ENCODE assay signal across 23 cellular contexts in genomic region chr14:24262821-24263733, GRCh38. TPM values are rescaled to one million over a fixed set of nuclear protein-coding genes. Genes with fewer than 3 reads are reported as not detected.
A peak's percentile ranks its signal among the peaks of the same experiment; 100 is the strongest.
DNase-seq lines count a peak whose midpoint lies in the region; ATAC-seq, FAIRE-seq and TF ChIP-seq lines count a peak whose summit lies in the region.
"Had no signal": no experiment of that assay in that cellular context is flagged by ENCODE, and none has a peak within 500 bp of the region (broad histone marks: within the 10 kb centered on the region; RNA-seq: fewer than 3 reads in every experiment).

TGM1 (minus strand) TSS chr14:24263177; CDS start chr14:24262352, 825 bp downstream.

- no peak within 1 kb of the TSS for H3K4me2 ChIP-seq in GM12878 (ENCODE audit: control insufficient read depth, insufficient read depth)
- H3K4me2 ChIP-seq in keratinocyte (ENCODE audit: control insufficient read depth, extremely low read depth, insufficient read depth, low read depth, low read length): peak within 1 kb of the TSS; percentile 46
- no peak within 1 kb of the TSS for H3K4me2 ChIP-seq in smooth muscle cell
- H3K4me2 ChIP-seq: BLaER1 treated with 17β-estradiol and CSF1 and Interleukin-3, amounts not matched to agents 10 nM and 100 nM had no signal

- TF ChIP-seq RAD21 in GM12878 (IDR thresholded peaks at IDR 0.05; ENCODE audit: insufficient read depth, low read depth, low read length): no peak

- H3K27me3 ChIP-seq in GM12878 (replicated peaks in 1 of 2; ENCODE audit: control insufficient read depth in 2 of 2, insufficient read depth in 2 of 2, low read length in 1 of 2) (no peaks in the 10 kb centered on the region), keratinocyte (ENCODE audit: control insufficient read depth, extremely low read depth, insufficient read depth, low read length) (no peaks in the 10 kb centered on the region), smooth muscle cell (ENCODE audit: low read depth) (no peaks in the 10 kb centered on the region)
- H3K27me3 ChIP-seq: BLaER1 treated with 17β-estradiol and CSF1 and Interleukin-3, amounts not matched to agents 10 nM and 100 nM; heart right ventricle; pancreas; thyroid gland had no signal

- CTCF ChIA-PET in GM12878 (lab: Yijun Ruan, JAX): interaction anchor here (0.8 to 2.1 kb wide), 2 partner anchors 16 to 20 kb away, joined by 4 to 10 read pairs; partner anchors contain the start of gene TINF2

- no peak for FAIRE-seq in GM12878 (lab: Jason Lieb, UNC)
- no peak for FAIRE-seq in keratinocyte (lab: Jason Lieb, UNC)
- FAIRE-seq: pancreas, small intestine had no signal

- in situ Hi-C loops in GM12878 (cut with MboI): no loop called here

- TF ChIP-seq CTCF in GM12878 (IDR thresholded peaks at IDR 0.05 in 2 of 3, conservative IDR thresholded peaks at IDR 0.05 in 1 of 3; ENCODE audit: control insufficient read depth in 2 of 3, extremely low read depth in 1 of 3, insufficient read depth in 1 of 3, low read depth in 3 of 3, low read length in 3 of 3) (no peak), keratinocyte (optimal IDR thresholded peaks at IDR 0.05 in 1 of 3, IDR thresholded peaks at IDR 0.05 in 1 of 3, conservative IDR thresholded peaks at IDR 0.05 in 1 of 3; ENCODE audit: extremely low read depth in 1 of 3, insufficient read depth in 2 of 3, low read length in 3 of 3) (no peak), smooth muscle cell (IDR thresholded peaks at IDR 0.05; ENCODE audit: borderline replicate concordance, insufficient read depth, poor library complexity, severe bottlenecking) (no peak)

- H3K27ac ChIP-seq in GM12878 (ENCODE audit: control insufficient read depth, insufficient read depth): no peak within 1 kb of the TSS
- peak within 1 kb of the TSS; percentile 15 for H3K27ac ChIP-seq in keratinocyte (ENCODE audit: control insufficient read depth, insufficient read depth, low read length)
- H3K27ac ChIP-seq in smooth muscle cell (ENCODE audit: low read depth): peak within 1 kb of the TSS; percentile 63
- H3K27ac ChIP-seq: BLaER1 treated with 17β-estradiol and CSF1 and Interleukin-3, amounts not matched to agents 10 nM and 100 nM; GM23248; heart right ventricle; pancreas; thyroid gland had no signal

- intact Hi-C loops in GM12878 (cut with micrococcal nuclease; ENCODE audit: unreplicated experiment): no loop called here

- no peak for TF ChIP-seq POLR2A in GM12878 (IDR thresholded peaks at IDR 0.05; ENCODE audit: low read depth, low read length)

- peak; percentile 36 for ATAC-seq in GM12878
- ATAC-seq in HG02870 (IDR thresholded peaks at IDR 0.05; ENCODE audit: unreplicated experiment): no peak
- ATAC-seq: activated T-cell treated with anti-CD3 and anti-CD28 coated beads, Interleukin-2, amount 50 U/mL, for 72 hours; left colon; pancreas had no signal

- WGBS in GM12878 (ENCODE audit: insufficient coverage, insufficient replicate concordance, low lambda C conversion rate, missing lambda C conversion rate): 70% methylated on average over 14 of the region's 14 CpGs
- WGBS in smooth muscle cell (ENCODE audit: low lambda C conversion rate): 71% methylated on average over 14 of the region's 14 CpGs

- POLR2A ChIA-PET in GM12878 (lab: Charles Lee): interaction anchor here (0.5 to 0.9 kb wide), 3 partner anchors 17 to 34 kb away, joined by 3 read pairs; partner anchors contain the start of gene TINF2

- H3K9me3 ChIP-seq in GM12878 (replicated peaks; ENCODE audit: control insufficient read depth, insufficient read depth, low read length): no peaks in the 10 kb centered on the region
- no peaks in the 10 kb centered on the region for H3K9me3 ChIP-seq in keratinocyte (ENCODE audit: control insufficient read depth, low read depth, low read length)
- H3K9me3 ChIP-seq in smooth muscle cell (replicated peaks; ENCODE audit: low read depth): no peaks in the 10 kb centered on the region
- H3K9me3 ChIP-seq: BLaER1 treated with 17β-estradiol and CSF1 and Interleukin-3, amounts not matched to agents 10 nM and 100 nM; heart right ventricle; pancreas; thyroid gland had no signal

- SMC1A ChIA-PET in GM12878 (lab: Charles Lee; ENCODE audit: uncharacterized antibody, unreplicated experiment): no interaction called here

- no peak within 1 kb of the TSS for H3K4me3 ChIP-seq in GM12878
- peak within 1 kb of the TSS in 2 of 3 experiments; percentile 3 to 9 for H3K4me3 ChIP-seq in keratinocyte (ENCODE audit: control insufficient read depth in 2 of 3, extremely low read depth in 1 of 3, insufficient read depth in 2 of 3, low read depth in 1 of 3, low read length in 3 of 3)
- no peak within 1 kb of the TSS for H3K4me3 ChIP-seq in smooth muscle cell
- H3K4me3 ChIP-seq: BLaER1 treated with 17β-estradiol and CSF1 and Interleukin-3, amounts not matched to agents 10 nM and 100 nM; GM23248; heart right ventricle; pancreas; thyroid gland had no signal

- H3K9ac ChIP-seq in GM12878 (ENCODE audit: control insufficient read depth, insufficient read depth, low read length): no peak within 1 kb of the TSS
- peak within 1 kb of the TSS; percentile 6 for H3K9ac ChIP-seq in keratinocyte (ENCODE audit: control insufficient read depth, extremely low read depth, insufficient read depth, low read length)
- no peak within 1 kb of the TSS for H3K9ac ChIP-seq in smooth muscle cell (ENCODE audit: low read depth)
- H3K9ac ChIP-seq: GM23248 had no signal

- no TSS peak for BruUV-seq in GM12878 (replicated peaks; lab: Mats Ljungman, UMichigan)

- dilution Hi-C loops in keratinocyte (cut with MboI; ENCODE audit: extremely low pct_ligation_motif_present, low sequenced_read_pairs): no loop called here

- RAD21 ChIA-PET in GM12878 (lab: Charles Lee; ENCODE audit: unreplicated experiment): no interaction called here

- H3K4me1 ChIP-seq in GM12878 (ENCODE audit: control insufficient read depth, insufficient read depth, low read length) (no peaks in the 10 kb centered on the region), keratinocyte (ENCODE audit: control insufficient read depth, extremely low read depth, insufficient read depth, low read length) (peaks cover 33% of the 10 kb centered on the region), smooth muscle cell (ENCODE audit: low read depth) (no peaks in the 10 kb centered on the region)
- H3K4me1 ChIP-seq: heart right ventricle, pancreas had no signal

- no peaks in the 10 kb centered on the region for H3F3A ChIP-seq in smooth muscle cell (ENCODE audit: low read depth)

- no peaks in the 10 kb centered on the region for H3K9me1 ChIP-seq in keratinocyte (ENCODE audit: control insufficient read depth, extremely low read depth, insufficient read depth, low read length)

- no peaks in the 10 kb centered on the region for H3K79me2 ChIP-seq in GM12878 (ENCODE audit: control insufficient read depth, insufficient read depth, low read length)
- no peaks in the 10 kb centered on the region for H3K79me2 ChIP-seq in keratinocyte (ENCODE audit: control insufficient read depth, insufficient read depth, low read length)
- H3K79me2 ChIP-seq in smooth muscle cell (ENCODE audit: low read depth): no peaks in the 10 kb centered on the region

- H2AFZ ChIP-seq in GM12878 (ENCODE audit: control insufficient read depth, low read depth, low read length) (no peak within 1 kb of the TSS), keratinocyte (ENCODE audit: control insufficient read depth, low read length) (no peak within 1 kb of the TSS), smooth muscle cell (ENCODE audit: low read depth) (no peak within 1 kb of the TSS)
- H2AFZ ChIP-seq: GM23248 had no signal

- H3K36me3 ChIP-seq in GM12878 (ENCODE audit: control insufficient read depth in 2 of 2, insufficient read depth in 2 of 2, low read length in 1 of 2): peaks cover 3 to 11% of the 10 kb centered on the region in 2 experiments; a peak in 3 of 4 replicates
- peaks cover 13 to 16% of the 10 kb centered on the region in 2 experiments for H3K36me3 ChIP-seq in keratinocyte (ENCODE audit: control insufficient read depth in 2 of 2, extremely low read depth in 1 of 2, insufficient read depth in 2 of 2, low read length in 2 of 2)
- H3K36me3 ChIP-seq in smooth muscle cell (ENCODE audit: low read depth): no peaks in the 10 kb centered on the region

- H4K20me1 ChIP-seq in GM12878 (ENCODE audit: control insufficient read depth, insufficient read depth): no peaks in the 10 kb centered on the region
- no peaks in the 10 kb centered on the region for H4K20me1 ChIP-seq in keratinocyte (ENCODE audit: control insufficient read depth, extremely low read depth, insufficient read depth, low read length)
- H4K20me1 ChIP-seq in smooth muscle cell (ENCODE audit: low read depth): no peaks in the 10 kb centered on the region

- peak; percentile 5 for DNase-seq in NCI-H82 (lab: John Stamatoyannopoulos, UW)
- no peak for DNase-seq in NCI-H82 treated with DMSO at 0.1 percent for 48 hours (lab: John Stamatoyannopoulos, UW; ENCODE audit: unreplicated experiment)
- no peak for DNase-seq in GM12878 (ENCODE audit: low read depth, low spot score)
- no peak for DNase-seq in keratinocyte (ENCODE audit: low read depth, low spot score)
- DNase-seq in smooth muscle cell (lab: John Stamatoyannopoulos, UW; ENCODE audit: unreplicated experiment): no peak
- no peak for DNase-seq in Ammon's horn (ENCODE audit: low spot score)
- no peak for DNase-seq in NCI-H1417 treated with DMSO at 0.1 percent for 48 hours (lab: John Stamatoyannopoulos, UW)
- DNase-seq: 8988T; activated CD4-positive, alpha-beta memory T cell treated with anti-CD3 and anti-CD28 coated beads, Interleukin-2, amount 10 ng/mL, durations not matched to agents 7 days and 5 days; activated T-cell treated with anti-CD3 and anti-CD28 coated beads, Interleukin-2, amount 50 U/mL, for 72 hours; central memory CD4-positive, alpha-beta T cell; effector CD4-positive, alpha-beta T cell; GM23248; heart right ventricle; left colon; NCI-H1694 treated with DMSO at 0.1 percent for 48 hours; NCI-H446; RPMI8226; small intestine; thyroid gland had no signal

- TF ChIP-seq EP300 in GM12878 (IDR thresholded peaks at IDR 0.05; ENCODE audit: borderline replicate concordance in 1 of 2, control insufficient read depth in 1 of 2, low read depth in 2 of 2, low read length in 2 of 2): no peak

RNA-seq across cellular contexts. Expression of gene TGM1, which starts in this region (rescaled TPM):
- total RNA-seq in GM12878 (2013; cell fraction: nucleolus; rRNA removed): 9.3 and 14.5 TPM in 2 replicates
- total RNA-seq in GM12878 (2014; rRNA removed) (3.5 and 4.8 TPM in 2 replicates), GM12878 (2014; rRNA removed; fragmentation: Illumina TruSeq; extraction: Trizol) (1.6 and 1.7 TPM in 2 replicates), GM12878 (2021) (4.6 and 5.9 TPM in 2 replicates), smooth muscle cell (4.1 and 13.6 TPM in 2 replicates)
- polyA plus RNA-seq in GM12878 (2011; ENCODE audit: low read depth): 0.51 TPM
- polyA plus RNA-seq in GM12878 (2011; rRNA removed) (1.3 and 1.9 TPM in 2 replicates), GM12878 (2014; fragmentation: Illumina TruSeq; extraction: Trizol) (0.79 and 3.9 TPM in 2 replicates), GM12878 (2014; fragmentation: Nextera tagmentation; extraction: Ambion mirVana) (under 1 TPM; 0.05 to 0.18 TPM), GM12878 (2014; rRNA removed) (4.4 and 6.0 TPM in 2 replicates), GM12878 (2016; fragmentation: Nextera tagmentation; extraction: Ambion mirVana) (1 to 10 TPM in 1 of 2 experiments, under 1 TPM in 1; 0.63 to 1.3 TPM), keratinocyte (13.5 to 77.5 TPM (median 16.1 TPM) in 3 replicates), smooth muscle cell (1.6 and 7.7 TPM in 2 replicates)
- 2.4 and 2.9 TPM in 2 replicates for polyA plus RNA-seq in GM12878 (2011; cell fraction: cytosol; rRNA removed)
- polyA plus RNA-seq in GM12878 (2011; cell fraction: nucleus; rRNA removed): 32.9 and 37.2 TPM in 2 replicates
- 1.3 and 2.1 TPM in 2 replicates for polyA plus RNA-seq in GM12878 (2012)
- 1.0 and 6.7 TPM in 2 replicates for polyA minus RNA-seq in GM12878 (2011; rRNA and poly(A)+ RNA removed)
- 4.1 TPM in 1 of 2 replicates, not detected in the other for polyA minus RNA-seq in GM12878 (2011; cell fraction: cytosol; rRNA and poly(A)+ RNA removed)
- polyA minus RNA-seq in GM12878 (2011; cell fraction: nucleus; rRNA and poly(A)+ RNA removed): 6.8 and 14.7 TPM in 2 replicates
- 404 TPM for polyA plus RNA-seq in keratinocyte (2011; ENCODE audit: low read depth)
- 21.3 and 29.1 TPM in 2 replicates for polyA plus RNA-seq in keratinocyte (2011; cell fraction: cytosol; rRNA removed)
- polyA plus RNA-seq in keratinocyte (2011; cell fraction: nucleus; rRNA removed): 47.3 and 52.4 TPM in 2 replicates
- 10.7 and 436 TPM in 2 replicates for polyA plus RNA-seq in keratinocyte (2012; ENCODE audit: low replicate concordance)
- 24.4 to 87.5 TPM (median 33.1 TPM) in 3 replicates for polyA minus RNA-seq in keratinocyte
- 43.7 TPM for polyA minus RNA-seq in keratinocyte (2011; cell fraction: cytosol; rRNA and poly(A)+ RNA removed)
- 31.3 and 48.6 TPM in 2 replicates for polyA minus RNA-seq in keratinocyte (2011; cell fraction: nucleus; rRNA and poly(A)+ RNA removed)

Comparison
In these comparisons a context has a peak if more than half of its experiments do, and no peak if none do; other contexts are left out.
1. H3K4me3 ChIP-seq: peak in keratinocyte (2 of 3); none in GM12878 (single experiment) and smooth muscle cell (single experiment).